1 cellular context compared by ENCODE assay signal in the genomic region with DNA sequence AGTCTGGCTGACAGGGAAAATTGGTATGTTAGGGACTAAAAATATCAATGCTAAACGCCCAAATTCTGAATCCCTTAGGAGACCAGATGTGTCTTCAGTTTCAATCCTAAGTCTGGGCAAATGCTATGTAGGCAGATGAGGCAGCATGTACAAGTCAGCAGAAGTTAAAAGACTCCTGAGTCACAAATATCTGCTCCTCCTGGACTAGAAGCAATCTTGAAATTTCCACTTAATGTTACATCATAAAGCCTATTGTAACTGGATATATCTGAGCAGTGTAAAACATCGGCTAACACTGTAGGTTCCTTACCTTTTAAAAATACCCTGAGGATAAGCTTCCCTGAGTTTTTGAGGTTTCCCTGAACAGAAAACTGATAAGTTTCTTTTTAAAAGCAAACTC.
TF ChIP-seq lines count a peak whose summit lies in the region.

No MANE protein-coding gene starts in this region.

TF ChIP-seq in H1, 55 proteins besides CTCF, POLR2A, EP300 and RAD21 (continued from another document):
- TF ChIP-seq EGR1 (IDR thresholded peaks at IDR 0.05; ENCODE audit: borderline replicate concordance, low read depth, low read length) (no peak), CHD1 (IDR thresholded peaks at IDR 0.05; ENCODE audit: low read depth, low read length) (no peak), CBX8 (IDR thresholded peaks at IDR 0.05; ENCODE audit: borderline replicate concordance, low read depth, low read length) (no peak), POU5F1 (IDR thresholded peaks at IDR 0.05; ENCODE audit: low read depth, low read length) (no peak)
